14 cellular contexts compared by ENCODE assay signal in the genomic region with DNA sequence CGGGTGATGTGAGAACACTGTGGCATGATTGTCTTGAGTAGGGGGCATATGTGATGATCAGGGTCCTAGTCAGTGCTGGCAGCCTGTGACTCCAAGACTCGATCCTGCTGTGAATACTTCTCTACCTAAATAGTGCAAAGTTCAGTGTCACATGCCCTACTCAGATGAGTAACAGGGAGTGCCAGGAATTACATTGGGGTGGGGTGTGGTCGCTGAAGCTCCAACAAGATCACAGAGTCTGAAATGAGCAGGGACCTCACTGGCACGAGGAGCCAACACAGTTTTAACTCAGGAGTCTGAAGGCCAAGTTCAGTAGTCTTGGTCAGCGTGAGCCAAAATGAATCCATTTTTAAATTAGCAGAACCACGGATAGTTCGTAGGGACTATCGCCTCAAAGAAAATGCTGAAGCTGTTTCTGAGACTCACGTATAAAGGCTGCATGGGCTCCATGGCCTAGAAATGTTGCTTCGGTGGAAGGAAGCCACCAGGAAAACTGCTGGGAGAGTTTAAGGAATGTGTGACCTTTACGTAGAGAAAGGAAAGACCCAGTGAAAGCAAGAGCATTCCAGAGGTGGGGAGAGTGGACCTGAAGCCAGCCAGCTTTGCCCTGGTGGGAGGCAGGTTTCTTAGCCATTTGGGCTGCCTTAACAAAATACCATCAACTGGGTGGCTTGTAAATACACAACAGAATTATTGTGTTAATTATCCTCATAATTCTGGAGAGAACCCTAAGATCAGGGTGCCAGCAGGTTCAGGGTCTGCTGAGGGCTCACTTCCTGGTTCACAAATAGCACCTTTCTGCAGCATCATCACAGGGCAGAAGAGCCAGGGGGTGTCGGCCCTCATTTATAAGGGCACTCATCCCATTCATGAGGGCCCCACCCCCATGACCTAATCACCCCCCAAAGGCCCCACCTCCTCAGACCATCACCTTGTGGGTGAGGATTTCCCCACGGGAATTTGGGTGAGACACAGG.
DNase-seq lines count a peak whose midpoint lies in the region; ATAC-seq and TF ChIP-seq lines count a peak whose summit lies in the region.
"Had no signal": no experiment of that assay in that cellular context is flagged by ENCODE, and none has a peak within 500 bp of the region (broad histone marks: within the 10 kb centered on the region; RNA-seq: fewer than 3 reads in every experiment).

No MANE protein-coding gene starts in this region.

- 86% methylated on average over 13 of the region's 13 CpGs for WGBS in mammary epithelial cell (ENCODE audit: low coverage, missing lambda C conversion rate)

- BruUV-seq in MCF 10A (replicated peaks; lab: Mats Ljungman, UMichigan) (no TSS peak), mammary epithelial cell (replicated peaks; lab: Mats Ljungman, UMichigan) (no TSS peak)

- in situ Hi-C loops in mammary epithelial cell (cut with MboI; ENCODE audit: low sequenced_read_pairs in 2 of 2): loop anchor here (10.0 kb wide), 1 partner anchor 617 kb away; no protein-coding TSS in a partner anchor

- peaks cover 80% of the 10 kb centered on the region for H3K79me2 ChIP-seq in mammary epithelial cell (ENCODE audit: insufficient read depth, low read length)

- no peaks in the 10 kb centered on the region for H3K9me3 Mint-ChIP-seq in MCF 10A (ENCODE audit: unreplicated experiment)
- H3K9me3 Mint-ChIP-seq: activated T-cell treated with anti-CD3 and anti-CD28 coated beads, Interleukin-2, amount 50 U/mL, for 72 hours; neural crest cell had no signal

- peaks cover 10% of the 10 kb centered on the region for H3K36me3 Mint-ChIP-seq in MCF 10A (ENCODE audit: insufficient read depth, unreplicated experiment)

- H3K4me3 ChIP-seq in breast epithelium (no peak overlapping the region), mammary epithelial cell (replicated peaks in 1 of 3; ENCODE audit: insufficient read depth in 1 of 3, low read depth in 2 of 3, low read length in 3 of 3) (no peak overlapping the region)

- H3K4me1 ChIP-seq in breast epithelium (peaks cover 0 to 9% of the 10 kb centered on the region in 2 donors), mammary epithelial cell (ENCODE audit: insufficient read depth, low read length) (peaks cover 10% of the 10 kb centered on the region)

- no peak overlapping the region for H2AFZ ChIP-seq in mammary epithelial cell (ENCODE audit: low read depth, low read length)

- H3K27ac ChIP-seq in breast epithelium (no peak overlapping the region), mammary epithelial cell (ENCODE audit: insufficient read depth, low read depth, low read length) (no peak overlapping the region)

- H3K4me3 Mint-ChIP-seq in MCF 10A (ENCODE audit: unreplicated experiment): peak overlapping the region; percentile 26
- H3K4me3 Mint-ChIP-seq: activated T-cell treated with anti-CD3 and anti-CD28 coated beads, Interleukin-2, amount 50 U/mL, for 72 hours; neural crest cell had no signal

- POLR2A ChIA-PET in MCF 10A (lab: Yijun Ruan, JAX): no interaction called here

- CTCF ChIA-PET in MCF 10A (lab: Yijun Ruan, JAX) (interaction anchor here (0.7 to 1.3 kb wide), 3 partner anchors 31 to 618 kb away, joined by 3 to 4 read pairs (median 3); no protein-coding TSS in a partner anchor), mammary epithelial cell (lab: Charles Lee; ENCODE audit: low non-redundant PET) (no interaction called here)

- H3K9me3 ChIP-seq in breast epithelium (no peaks in the 10 kb centered on the region), mammary epithelial cell (replicated peaks; ENCODE audit: insufficient read depth, low read length) (no peaks in the 10 kb centered on the region)

- TF ChIP-seq CTCF in MCF 10A (IDR thresholded peaks at IDR 0.05; ENCODE audit: unreplicated experiment): no peak
- TF ChIP-seq CTCF in breast epithelium (IDR thresholded peaks at IDR 0.05): no peak
- no peak for TF ChIP-seq CTCF in mammary epithelial cell (conservative IDR thresholded peaks at IDR 0.05 in 1 of 2, IDR thresholded peaks at IDR 0.05 in 1 of 2; ENCODE audit: extremely low read depth in 1 of 2, insufficient read depth in 1 of 2, low read depth in 1 of 2, low read length in 2 of 2)

- H3K27me3 Mint-ChIP-seq in MCF 10A (ENCODE audit: insufficient read depth, unreplicated experiment): no peaks in the 10 kb centered on the region

- peak overlapping the region; percentile 75 for H3K27ac Mint-ChIP-seq in MCF 10A (ENCODE audit: low read depth, unreplicated experiment)
- H3K27ac Mint-ChIP-seq: activated T-cell treated with anti-CD3 and anti-CD28 coated beads, Interleukin-2, amount 50 U/mL, for 72 hours had no signal

- intact Hi-C loops in MCF 10A (cut with micrococcal nuclease): loop anchor here (10.0 kb wide), 1 partner anchor 127 kb away; no protein-coding TSS in a partner anchor
- intact Hi-C loops in breast epithelium (cut with DNase I; ENCODE audit: low total_unique reads): no loop called here
- intact Hi-C loops in mammary epithelial cell (cut with micrococcal nuclease): loop anchor here (5.0 kb wide), 1 partner anchor 285 kb away; no protein-coding TSS in a partner anchor

- no peaks in the 10 kb centered on the region for H4K20me1 ChIP-seq in mammary epithelial cell (ENCODE audit: insufficient read depth, low read length)

- H3K27me3 ChIP-seq in breast epithelium (no peaks in the 10 kb centered on the region), mammary epithelial cell (ENCODE audit: insufficient read depth, low read length) (no peaks in the 10 kb centered on the region)

- DNase-seq in MCF 10A (ENCODE audit: unreplicated experiment) (peak; percentile 38), breast epithelium (ENCODE audit: low spot score in 2 of 2) (no peak), mammary epithelial cell (peak; percentile 30), islet precursor cell (peak; percentile 58), C1 segment of cervical spinal cord (lab: John Stamatoyannopoulos, UW) (no peak), NCI-H187 treated with DMSO at 0.1 percent for 48 hours (lab: John Stamatoyannopoulos, UW) (no peak)
- DNase-seq: activated CD4-positive, alpha-beta T cell treated with anti-CD3 and anti-CD28 coated beads for 48 hours; activated T-cell treated with anti-CD3 and anti-CD28 coated beads, Interleukin-2, amount 50 U/mL, for 72 hours; anterior cingulate cortex; MM.1S; NCI-H226 had no signal

- H3K4me1 Mint-ChIP-seq in MCF 10A (ENCODE audit: insufficient read depth, unreplicated experiment): peaks cover 33% of the 10 kb centered on the region

- no peak overlapping the region for H3K9ac ChIP-seq in mammary epithelial cell (ENCODE audit: insufficient read depth, low read length)

- no peak overlapping the region for H3K4me2 ChIP-seq in mammary epithelial cell (ENCODE audit: insufficient read depth, low read depth, low read length)

- TF ChIP-seq POLR2A in breast epithelium (IDR thresholded peaks at IDR 0.05): no peak

- H3K36me3 ChIP-seq in breast epithelium (no peaks in the 10 kb centered on the region), mammary epithelial cell (ENCODE audit: insufficient read depth, low read length) (no peaks in the 10 kb centered on the region)

- dilution Hi-C loops in mammary epithelial cell (cut with HindIII; ENCODE audit: low sequenced_read_pairs): no loop called here

- no peak for ATAC-seq in GM19023 (IDR thresholded peaks at IDR 0.05; ENCODE audit: unreplicated experiment)
- ATAC-seq in GM21619 (IDR thresholded peaks at IDR 0.05; ENCODE audit: unreplicated experiment): no peak
- ATAC-seq: activated T-cell treated with anti-CD3 and anti-CD28 coated beads, Interleukin-2, amount 50 U/mL, for 72 hours had no signal

Comparison
In these comparisons a context has a peak if more than half of its experiments do, and no peak if none do; other contexts are left out.
1. DNase-seq: peak in MCF 10A (single experiment), mammary epithelial cell (single experiment) and islet precursor cell (single experiment); none in breast epithelium (0 of 2), C1 segment of cervical spinal cord (0 of 14) and NCI-H187 treated with DMSO at 0.1 percent for 48 hours (single experiment).